ENCODE assay signal across 8 cellular contexts in genomic region chrX:48958635-48959094, GRCh38. TPM values are rescaled to one million over a fixed set of nuclear protein-coding genes. Genes with fewer than 3 reads are reported as not detected.
DNase-seq lines count a peak whose midpoint lies in the region; ATAC-seq and TF ChIP-seq lines count a peak whose summit lies in the region.

No MANE protein-coding gene starts in this region.

- TF ChIP-seq EP300 in SK-N-SH (IDR thresholded peaks at IDR 0.05; ENCODE audit: borderline replicate concordance in 1 of 2, low read depth in 1 of 2, low read length in 1 of 2) = no peak

- peak overlapping the region; percentile 82 to 93 for H3K4me3 ChIP-seq in SK-N-SH (ENCODE audit: low read depth in 2 of 2, low read length in 1 of 2)
- peak overlapping the region; percentile 79 for H3K4me3 ChIP-seq in tibial artery

- CTCF ChIA-PET in SK-N-SH (lab: Yijun Ruan, JAX) = interaction anchor here (0.6 to 2.9 kb wide), 5 partner anchors 11 to 280 kb away, joined by 3 to 12 read pairs (median 4); partner anchors contain the start of gene KCND1

- peak overlapping the region; percentile 85 for H2AFZ ChIP-seq in SK-N-SH (ENCODE audit: low read depth)

- TF ChIP-seq CTCF in SK-N-SH (IDR thresholded peaks at IDR 0.05) (no peak), tibial artery (IDR thresholded peaks at IDR 0.05) (no peak)

- TF ChIP-seq RAD21 in SK-N-SH (IDR thresholded peaks at IDR 0.05; ENCODE audit: low read length) = no peak

- peaks cover 31% of the 10 kb centered on the region for H4K20me1 ChIP-seq in SK-N-SH (ENCODE audit: insufficient read depth)

- peaks cover 9 to 22% of the 10 kb centered on the region in 2 experiments for H3K36me3 ChIP-seq in SK-N-SH (replicated peaks in 1 of 2; ENCODE audit: control insufficient read depth in 1 of 2, insufficient read depth in 2 of 2, low read length in 1 of 2)
- no peaks in the 10 kb centered on the region for H3K36me3 ChIP-seq in tibial artery

- H3K9me2 ChIP-seq in SK-N-SH = no peaks in the 10 kb centered on the region

- POLR2A ChIA-PET in SK-N-SH (lab: Yijun Ruan, JAX) = interaction anchor here (0.6 to 1.7 kb wide), 4 partner anchors 13 to 62 kb away, joined by 3 to 6 read pairs (median 4); partner anchors contain the start of genes GRIPAP1 and KCND1

- peaks cover 10 to 40% of the 10 kb centered on the region in 2 experiments; a peak in 3 of 4 replicates for H3K4me1 ChIP-seq in SK-N-SH (ENCODE audit: control insufficient read depth in 1 of 2, insufficient read depth in 2 of 2, low read depth in 1 of 2, low read length in 1 of 2)
- H3K4me1 ChIP-seq in tibial artery = peaks cover 0 to 34% (median 10%) of the 10 kb centered on the region in 4 donors

- 0 out of 2 replicates have a peak, but pooled peaks cover 4% of the 10 kb centered on the region for H3K27me3 ChIP-seq in SK-N-SH (ENCODE audit: insufficient read depth)
- H3K27me3 ChIP-seq in tibial artery = no peaks in the 10 kb centered on the region

- H3K4me2 ChIP-seq in SK-N-SH = peak overlapping the region; percentile 83

- H3K9me3 ChIP-seq in SK-N-SH = no peaks in the 10 kb centered on the region
- H3K9me3 ChIP-seq in tibial artery = no peaks in the 10 kb centered on the region

- WGBS in SK-N-SH (ENCODE audit: low lambda C conversion rate) = 8% methylated on average over 21 of the region's 21 CpGs

- H3K27ac ChIP-seq in SK-N-SH (ENCODE audit: low read depth in 2 of 2, low read length in 1 of 2) = peak overlapping the region; percentile 53 to 99
- peak overlapping the region; percentile 88 to 89 for H3K27ac ChIP-seq in tibial artery

- H3F3A ChIP-seq in SK-N-SH (replicated peaks; ENCODE audit: insufficient read depth) = no peaks in the 10 kb centered on the region

- H3K9ac ChIP-seq in SK-N-SH = peak overlapping the region; percentile 97

- intact Hi-C loops in tibial artery (cut with DNase I; ENCODE audit: low total_unique reads) = no loop called here

- peaks cover 35% of the 10 kb centered on the region for H3K79me2 ChIP-seq in SK-N-SH (ENCODE audit: insufficient read depth)

- peak; percentile 30 for DNase-seq in stimulated activated CD4-positive, alpha-beta T cell treated with anti-CD3 and anti-CD28 coated beads, Interleukin-1b, Interleukin-23, amount 100 ng/mL, for 48 hours
- no peak for DNase-seq in stimulated activated CD4-positive, alpha-beta T cell treated with anti-CD3 and anti-CD28 coated beads, Interleukin-2, amount 100 ng/mL, for 48 hours
- DNase-seq in SK-N-SH (no peak), dermis blood vessel endothelial cell (peak; percentile 53), lung microvascular endothelial cell (ENCODE audit: low read depth in 2 of 2) (peak; percentile 53), tibial artery (peak; percentile 42 to 76), GDM1 (lab: John Stamatoyannopoulos, UW) (no peak)

- no peak for ATAC-seq in GM18520 (IDR thresholded peaks at IDR 0.05; ENCODE audit: unreplicated experiment)

TF ChIP-seq in SK-N-SH, 30 proteins besides CTCF, POLR2A, EP300 and RAD21:
- TF ChIP-seq SIN3A (IDR thresholded peaks at IDR 0.05; ENCODE audit: borderline replicate concordance, low read depth, low read length) (no peak), RCOR1 (IDR thresholded peaks at IDR 0.05; ENCODE audit: low read length) (no peak), RFX5 (IDR thresholded peaks at IDR 0.05; ENCODE audit: low read length) (no peak), SMC3 (IDR thresholded peaks at IDR 0.05; ENCODE audit: low read depth, low read length) (no peak), USF2 (IDR thresholded peaks at IDR 0.05; ENCODE audit: borderline replicate concordance, low read depth, low read length) (no peak), POLR2AphosphoS5 (IDR thresholded peaks at IDR 0.05; ENCODE audit: low read depth, low read length) (no peak), GATA2 (CRISPR knock-in tag; IDR thresholded peaks at IDR 0.05) (no peak), MAX (IDR thresholded peaks at IDR 0.05; ENCODE audit: low read depth) (no peak), GABPA (IDR thresholded peaks at IDR 0.05; ENCODE audit: low read depth) (no peak)

RNA-seq across cellular contexts. Expression of gene OTUD5, which starts 1.3 kb away (rescaled TPM):
- polyA plus RNA-seq in SK-N-SH (2012; rRNA removed) = 90.4 and 97.0 TPM in 2 replicates
- polyA plus RNA-seq in SK-N-SH (2012; cell fraction: cytosol; rRNA removed) = 56.0 and 68.5 TPM in 2 replicates
- 173 and 194 TPM in 2 replicates for polyA plus RNA-seq in SK-N-SH (2012; cell fraction: nucleus; rRNA removed)
- 29.4 and 38.2 TPM in 2 replicates for total RNA-seq in dermis blood vessel endothelial cell
- total RNA-seq in lung microvascular endothelial cell = 19.4 and 23.8 TPM in 2 replicates

RNA-seq across cellular contexts. Expression of gene KCND1, which starts 13.0 kb away (rescaled TPM):
- 0.99 and 1.2 TPM in 2 replicates for polyA plus RNA-seq in SK-N-SH (2012; rRNA removed)
- 0.68 and 0.93 TPM in 2 replicates for polyA plus RNA-seq in SK-N-SH (2012; cell fraction: cytosol; rRNA removed)
- polyA plus RNA-seq in SK-N-SH (2012; cell fraction: nucleus; rRNA removed) = 5.7 TPM in 2 replicates
- total RNA-seq in dermis blood vessel endothelial cell (0.34 and 0.79 TPM in 2 replicates), lung microvascular endothelial cell (0.20 and 0.22 TPM in 2 replicates)

RNA-seq across cellular contexts. Expression of gene PIM2, which starts 39.8 kb away (rescaled TPM):
- polyA plus RNA-seq in SK-N-SH (2012; rRNA removed) = 12.3 and 14.5 TPM in 2 replicates
- 8.6 and 9.4 TPM in 2 replicates for polyA plus RNA-seq in SK-N-SH (2012; cell fraction: cytosol; rRNA removed)
- polyA plus RNA-seq in SK-N-SH (2012; cell fraction: nucleus; rRNA removed) = 25.4 and 34.3 TPM in 2 replicates
- total RNA-seq in dermis blood vessel endothelial cell (4.8 and 6.5 TPM in 2 replicates), lung microvascular endothelial cell (2.4 and 4.2 TPM in 2 replicates)

RNA-seq across cellular contexts. Expression of gene GRIPAP1, which starts 43.4 kb away (rescaled TPM):
- polyA plus RNA-seq in SK-N-SH (2012; rRNA removed) = 63.6 and 66.9 TPM in 2 replicates
- 39.7 and 47.3 TPM in 2 replicates for polyA plus RNA-seq in SK-N-SH (2012; cell fraction: cytosol; rRNA removed)
- 172 and 184 TPM in 2 replicates for polyA plus RNA-seq in SK-N-SH (2012; cell fraction: nucleus; rRNA removed)
- total RNA-seq in dermis blood vessel endothelial cell = 29.7 and 30.8 TPM in 2 replicates
- total RNA-seq in lung microvascular endothelial cell = 12.4 and 19.6 TPM in 2 replicates

RNA-seq across cellular contexts. Expression of gene SLC35A2, which starts 47.2 kb away (rescaled TPM):
- 71.3 and 79.3 TPM in 2 replicates for polyA plus RNA-seq in SK-N-SH (2012; rRNA removed)
- 44.0 and 51.9 TPM in 2 replicates for polyA plus RNA-seq in SK-N-SH (2012; cell fraction: cytosol; rRNA removed)
- 59.9 and 70.5 TPM in 2 replicates for polyA plus RNA-seq in SK-N-SH (2012; cell fraction: nucleus; rRNA removed)
- total RNA-seq in dermis blood vessel endothelial cell (13.6 and 16.7 TPM in 2 replicates), lung microvascular endothelial cell (7.8 and 12.9 TPM in 2 replicates)

Comparison
In these comparisons a context has a peak if more than half of its experiments do, and no peak if none do; other contexts are left out.
1. DNase-seq: peak in stimulated activated CD4-positive, alpha-beta T cell treated with anti-CD3 and anti-CD28 coated beads, Interleukin-1b, Interleukin-23, amount 100 ng/mL, for 48 hours (single experiment), dermis blood vessel endothelial cell (single experiment), lung microvascular endothelial cell (2 of 2) and tibial artery (2 of 2); none in stimulated activated CD4-positive, alpha-beta T cell treated with anti-CD3 and anti-CD28 coated beads, Interleukin-2, amount 100 ng/mL, for 48 hours (0 of 2), SK-N-SH (single experiment) and GDM1 (single experiment).